In genomic region chr17:7067198-7067597, GRCh38 we compare ENCODE assay signal across 2 cellular contexts.
A peak's percentile ranks its signal among the peaks of the same experiment; 100 is the strongest.
TF ChIP-seq lines count a peak whose summit lies in the region.

No MANE protein-coding gene starts in this region.

TF ChIP-seq in liver, 16 proteins besides CTCF, POLR2A, EP300 and RAD21:
- TF ChIP-seq NR2F2 (IDR thresholded peaks at IDR 0.05) (no peak), ATF3 (IDR thresholded peaks at IDR 0.05) (no peak), GABPA (IDR thresholded peaks at IDR 0.05 in 1 of 2, conservative IDR thresholded peaks at IDR 0.05 in 1 of 2) (no peak), HNF4A (conservative IDR thresholded peaks at IDR 0.05) (peak; percentile 54 to 64)
- TF ChIP-seq, protein P1, sequence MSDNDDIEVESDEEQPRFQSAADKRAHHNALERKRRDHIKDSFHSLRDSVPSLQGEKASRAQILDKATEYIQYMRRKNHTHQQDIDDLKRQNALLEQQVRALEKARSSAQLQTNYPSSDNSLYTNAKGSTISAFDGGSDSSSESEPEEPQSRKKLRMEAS (IDR thresholded peaks at IDR 0.05), result no peak

TF ChIP-seq in HepG2, 621 proteins besides CTCF, POLR2A, EP300 and RAD21:
- TF ChIP-seq ZNF691 (CRISPR knock-in tag; IDR thresholded peaks at IDR 0.05; ENCODE audit: borderline replicate concordance, low read depth), result no peak
- TF ChIP-seq KDM2A (CRISPR knock-in tag; IDR thresholded peaks at IDR 0.05; ENCODE audit: borderline replicate concordance, low read depth), result no peak
- TF ChIP-seq NR1H2 (CRISPR knock-in tag; IDR thresholded peaks at IDR 0.05; ENCODE audit: borderline replicate concordance, low read depth), result no peak
- no peak for TF ChIP-seq TCF7 (IDR thresholded peaks at IDR 0.05; ENCODE audit: low read depth)
- TF ChIP-seq MED13 (CRISPR knock-in tag; IDR thresholded peaks at IDR 0.05), result no peak
TF ChIP-seq in HepG2: peak in this region for 0.
